In genomic region chr9:93061791-93062299, GRCh38 we compare ENCODE assay signal across 1 cellular context.
TF ChIP-seq lines count a peak whose summit lies in the region.

No MANE protein-coding gene starts in this region.

TF ChIP-seq in H1, 55 proteins besides CTCF, POLR2A, EP300 and RAD21:
- TF ChIP-seq BRCA1 (IDR thresholded peaks at IDR 0.05; ENCODE audit: low read depth, low read length): no peak
- no peak for TF ChIP-seq HDAC2 (IDR thresholded peaks at IDR 0.05; ENCODE audit: borderline replicate concordance in 1 of 2, low read depth in 2 of 2, low read length in 2 of 2)
- 0 out of 2 replicates have a peak, but pooled peaks have one; percentile 17 for TF ChIP-seq TCF12 (IDR thresholded peaks at IDR 0.05; ENCODE audit: low read depth, low read length)
- TF ChIP-seq MAX (IDR thresholded peaks at IDR 0.05): peak; percentile 74
- TF ChIP-seq JUN (IDR thresholded peaks at IDR 0.05; ENCODE audit: low read depth, low read length): no peak
- no peak for TF ChIP-seq CBX5 (IDR thresholded peaks at IDR 0.05; ENCODE audit: low read depth, low read length)
- no peak for TF ChIP-seq SIX5 (IDR thresholded peaks at IDR 0.05; ENCODE audit: low read depth, low read length)
- TF ChIP-seq SAP30 (IDR thresholded peaks at IDR 0.05; ENCODE audit: insufficient read depth, insufficient replicate concordance, low read length): no peak
- no peak for TF ChIP-seq EZH2 (IDR thresholded peaks at IDR 0.05; ENCODE audit: low read depth, low read length, severe bottlenecking)
- TF ChIP-seq USF2 (IDR thresholded peaks at IDR 0.05; ENCODE audit: low read length): no peak
- TF ChIP-seq KDM4A (IDR thresholded peaks at IDR 0.05; ENCODE audit: low read depth, low read length, severe bottlenecking): no peak
- TF ChIP-seq GTF2F1 (IDR thresholded peaks at IDR 0.05; ENCODE audit: borderline replicate concordance, low read depth, low read length): no peak
- 0 out of 2 replicates have a peak, but pooled peaks have one; percentile 18 for TF ChIP-seq E2F6 (IDR thresholded peaks at IDR 0.05)
- no peak for TF ChIP-seq CHD7 (IDR thresholded peaks at IDR 0.05; ENCODE audit: insufficient replicate concordance, low read length)
- no peak for TF ChIP-seq POLR2AphosphoS5 (IDR thresholded peaks at IDR 0.05; ENCODE audit: low read depth, low read length)
- TF ChIP-seq SRF (IDR thresholded peaks at IDR 0.05; ENCODE audit: low read depth, low read length): no peak
